Comparison of ENCODE assay signal across 11 cellular contexts in genomic region chr22:26471522-26471921, GRCh38. TPM values are rescaled to one million over a fixed set of nuclear protein-coding genes. Genes with fewer than 3 reads are reported as not detected.
DNase-seq lines count a peak whose midpoint lies in the region; ATAC-seq and TF ChIP-seq lines count a peak whose summit lies in the region.
"Had no signal": no experiment of that assay in that cellular context is flagged by ENCODE, and none has a peak within 500 bp of the region (broad histone marks: within the 10 kb centered on the region; RNA-seq: fewer than 3 reads in every experiment).

No MANE protein-coding gene starts in this region.

- peaks cover 60 to 100% (median 99%) of the 10 kb centered on the region in 4 donors for H3K36me3 ChIP-seq in stomach

- DNase-seq in H4 (ENCODE audit: low spot score), result peak; percentile 78
- DNase-seq in hepatic stellate cell (ENCODE audit: low spot score), result peak; percentile 69
- DNase-seq in stomach, result peak; percentile 44
- no peak for DNase-seq in NCI-H1092 treated with DMSO at 0.1 percent for 48 hours (lab: John Stamatoyannopoulos, UW)
- DNase-seq: activated effector memory CD4-positive, alpha-beta T cell treated with Interleukin-2 at 50 U/mL for 16 hours; immature natural killer cell; KBM-7; NCI-H526 had no signal

- H3K4me3 Mint-ChIP-seq in activated T-helper 17 cell treated with anti-CD3 and anti-CD28 coated beads, Interleukin-2, amount 50 U/mL, for 72 hours, result no peak overlapping the region
- H3K4me3 Mint-ChIP-seq: immature natural killer cell had no signal

- WGBS in stomach, 5 donors, result 71 to 83% (median 79%) methylated on average over 5 of the region's 5 CpGs

- intact Hi-C loops in stomach (cut with DNase I; ENCODE audit: low total_unique reads), result no loop called here

- peaks cover 1% of the 10 kb centered on the region for H3K4me1 Mint-ChIP-seq in activated T-helper 17 cell treated with anti-CD3 and anti-CD28 coated beads, Interleukin-2, amount 50 U/mL, for 72 hours

- peaks cover 96% of the 10 kb centered on the region for H3K36me3 Mint-ChIP-seq in activated T-helper 17 cell treated with anti-CD3 and anti-CD28 coated beads, Interleukin-2, amount 50 U/mL, for 72 hours (ENCODE audit: low read depth)

- TF ChIP-seq EP300 in stomach (IDR thresholded peaks at IDR 0.05), result no peak

- H3K4me1 ChIP-seq in stomach, result peaks cover 0 to 8% (median 0%) of the 10 kb centered on the region in 4 donors

- H3K9me3 Mint-ChIP-seq in activated T-helper 17 cell treated with anti-CD3 and anti-CD28 coated beads, Interleukin-2, amount 50 U/mL, for 72 hours, result no peaks in the 10 kb centered on the region
- H3K9me3 Mint-ChIP-seq: immature natural killer cell had no signal

- no peak overlapping the region for H3K4me3 ChIP-seq in stomach

- peak overlapping the region in 3 of 5 donors; percentile 20 to 43 (median 41) for H3K27ac ChIP-seq in stomach

- TF ChIP-seq POLR2A in stomach (IDR thresholded peaks at IDR 0.05), result no peak

- no peak overlapping the region for H3K27ac Mint-ChIP-seq in activated T-helper 17 cell treated with anti-CD3 and anti-CD28 coated beads, Interleukin-2, amount 50 U/mL, for 72 hours
- H3K27ac Mint-ChIP-seq: immature natural killer cell had no signal

- ATAC-seq in SK-N-SH treated with all-trans-retinoic acid at 6 μM for 48 hours, result peak; percentile 90
- ATAC-seq in GM19455 (IDR thresholded peaks at IDR 0.05; ENCODE audit: unreplicated experiment), result no peak
- no peak for ATAC-seq in activated T-helper 17 cell treated with anti-CD3 and anti-CD28 coated beads, Interleukin-2, amount 50 U/mL, for 72 hours (replicated peaks)

- H3K27me3 ChIP-seq in stomach, result no peaks in the 10 kb centered on the region

- TF ChIP-seq CTCF in stomach (IDR thresholded peaks at IDR 0.05), result no peak

- H3K9me3 ChIP-seq in stomach, result no peaks in the 10 kb centered on the region

- no peaks in the 10 kb centered on the region for H3K27me3 Mint-ChIP-seq in activated T-helper 17 cell treated with anti-CD3 and anti-CD28 coated beads, Interleukin-2, amount 50 U/mL, for 72 hours

TF ChIP-seq in SK-N-SH treated with all-trans-retinoic acid at 6 μM for 48 hours, 23 proteins besides CTCF, POLR2A, EP300 and RAD21:
- no peak for TF ChIP-seq PATZ1 (CRISPR knock-in tag; IDR thresholded peaks at IDR 0.05; ENCODE audit: borderline replicate concordance)
- TF ChIP-seq, protein P1, sequence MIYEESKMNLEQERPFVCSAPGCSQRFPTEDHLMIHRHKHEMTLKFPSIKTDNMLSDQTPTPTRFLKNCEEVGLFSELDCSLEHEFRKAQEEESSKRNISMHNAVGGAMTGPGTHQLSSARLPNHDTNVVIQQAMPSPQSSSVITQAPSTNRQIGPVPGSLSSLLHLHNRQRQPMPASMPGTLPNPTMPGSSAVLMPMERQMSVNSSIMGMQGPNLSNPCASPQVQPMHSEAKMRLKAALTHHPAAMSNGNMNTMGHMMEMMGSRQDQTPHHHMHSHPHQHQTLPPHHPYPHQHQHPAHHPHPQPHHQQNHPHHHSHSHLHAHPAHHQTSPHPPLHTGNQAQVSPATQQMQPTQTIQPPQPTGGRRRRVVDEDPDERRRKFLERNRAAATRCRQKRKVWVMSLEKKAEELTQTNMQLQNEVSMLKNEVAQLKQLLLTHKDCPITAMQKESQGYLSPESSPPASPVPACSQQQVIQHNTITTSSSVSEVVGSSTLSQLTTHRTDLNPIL (CRISPR knock-in tag; IDR thresholded peaks at IDR 0.05; ENCODE audit: low read depth), result no peak
- no peak for TF ChIP-seq ZNF565 (CRISPR knock-in tag; conservative IDR thresholded peaks at IDR 0.05; ENCODE audit: low read depth)
- TF ChIP-seq GLIS3 (CRISPR knock-in tag; IDR thresholded peaks at IDR 0.05), result no peak
- no peak for TF ChIP-seq TOX (CRISPR knock-in tag; IDR thresholded peaks at IDR 0.05; ENCODE audit: borderline replicate concordance)
- no peak for TF ChIP-seq TCF4 (CRISPR knock-in tag; IDR thresholded peaks at IDR 0.05; ENCODE audit: borderline replicate concordance)
- TF ChIP-seq SNAI2 (CRISPR knock-in tag; IDR thresholded peaks at IDR 0.05), result no peak
- no peak for TF ChIP-seq ZFP30 (CRISPR knock-in tag; IDR thresholded peaks at IDR 0.05)
- no peak for TF ChIP-seq ARNTL (CRISPR knock-in tag; IDR thresholded peaks at IDR 0.05; ENCODE audit: borderline replicate concordance, low read depth)
- TF ChIP-seq ZFP3 (CRISPR knock-in tag; IDR thresholded peaks at IDR 0.05), result no peak
- no peak for TF ChIP-seq ZNF70 (CRISPR knock-in tag; IDR thresholded peaks at IDR 0.05)
- TF ChIP-seq ESRRG (CRISPR knock-in tag; IDR thresholded peaks at IDR 0.05), result no peak
- TF ChIP-seq OSR1 (CRISPR knock-in tag; IDR thresholded peaks at IDR 0.05), result no peak

RNA-seq across cellular contexts. Expression of gene HPS4, which starts 12.1 kb away (rescaled TPM):
- 14.4 and 19.8 TPM in 2 replicates for total RNA-seq in H4 (2014; rRNA removed; shearing (Covaris generic))
- 10 to 100 TPM; 12.3 to 46.1 (median 42.7) TPM for total RNA-seq in stomach
- 10 to 100 TPM; 10.3 to 15.1 (median 13.4) TPM for polyA plus RNA-seq in stomach
- total RNA-seq in activated T-helper 17 cell treated with anti-CD3 and anti-CD28 coated beads, Interleukin-2, amount 50 U/mL, for 72 hours, result 10 to 100 TPM; 36.4 to 56.3 TPM

RNA-seq across cellular contexts. Expression of gene SRRD, which starts 12.2 kb away (rescaled TPM):
- 19.2 and 22.0 TPM in 2 replicates for total RNA-seq in H4 (2014; rRNA removed; shearing (Covaris generic))
- 10 to 100 TPM in 3 of 5 donors, 1 to 10 TPM in 2; 4.0 to 64.2 (median 10.8) TPM for total RNA-seq in stomach
- polyA plus RNA-seq in stomach, result 10 to 100 TPM in 1 of 3 donors, 1 to 10 TPM in 2; 6.8 to 16.2 (median 9.2) TPM
- total RNA-seq in activated T-helper 17 cell treated with anti-CD3 and anti-CD28 coated beads, Interleukin-2, amount 50 U/mL, for 72 hours, result 10 to 100 TPM; 22.2 to 40.3 TPM

RNA-seq across cellular contexts. Expression of gene TFIP11, which starts 40.8 kb away (rescaled TPM):
- 13.8 and 15.4 TPM in 2 replicates for total RNA-seq in H4 (2014; rRNA removed; shearing (Covaris generic))
- total RNA-seq in stomach, result 10 to 100 TPM; 11.6 to 48.7 (median 22.8) TPM
- 10 to 100 TPM; 11.6 to 24.7 (median 15.1) TPM for polyA plus RNA-seq in stomach
- 10 to 100 TPM; 44.8 to 50.4 TPM for total RNA-seq in activated T-helper 17 cell treated with anti-CD3 and anti-CD28 coated beads, Interleukin-2, amount 50 U/mL, for 72 hours

RNA-seq across cellular contexts. Expression of gene ASPHD2, which starts 42.5 kb away (rescaled TPM):
- 1.8 and 2.7 TPM in 2 replicates for total RNA-seq in H4 (2014; rRNA removed; shearing (Covaris generic))
- total RNA-seq in stomach, result 10 to 100 TPM in 2 of 5 donors, 1 to 10 TPM in 1, under 1 TPM in 2; 0.45 to 48.4 (median 6.1) TPM
- 1 to 10 TPM in 2 of 3 donors, under 1 TPM in 1; 0.93 to 6.0 (median 1.9) TPM for polyA plus RNA-seq in stomach
- total RNA-seq in activated T-helper 17 cell treated with anti-CD3 and anti-CD28 coated beads, Interleukin-2, amount 50 U/mL, for 72 hours, result 10 to 100 TPM; 13.2 to 20.2 TPM
